In the genomic region with DNA sequence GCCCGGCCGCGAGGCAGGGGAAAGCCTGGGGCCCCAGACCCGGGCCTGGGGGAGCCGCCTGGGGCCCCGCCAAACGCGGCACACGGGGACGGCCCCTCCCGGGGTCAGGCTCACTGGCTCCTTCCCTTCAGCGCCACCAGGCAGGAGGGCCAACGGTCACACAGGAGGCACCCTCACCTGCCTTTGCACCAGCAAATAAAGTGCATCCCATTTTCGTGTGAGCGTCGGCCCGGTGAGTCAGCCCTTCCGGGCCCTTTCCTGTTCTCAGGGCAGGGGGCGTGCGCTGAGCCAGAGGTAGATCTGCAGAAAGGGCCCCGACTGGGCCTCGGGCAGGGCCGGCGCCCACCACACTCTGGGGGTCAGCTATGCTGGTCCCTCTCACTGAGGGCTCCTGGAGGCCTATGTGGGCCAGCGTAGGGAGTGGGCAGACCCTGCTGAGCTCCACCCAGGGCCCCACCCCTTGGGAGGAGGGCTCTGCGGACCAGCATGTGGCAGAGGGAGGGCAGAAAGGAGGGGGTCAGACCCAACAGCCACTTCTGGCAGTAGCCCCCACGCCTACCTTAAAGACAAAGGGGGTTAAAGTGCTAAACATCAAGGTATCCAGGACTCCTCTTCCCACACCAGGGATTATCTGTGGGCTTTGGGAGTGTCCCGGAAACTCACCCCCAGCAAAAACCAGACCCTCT, we compare ENCODE assay signal across 1 cellular context.
TF ChIP-seq lines count a peak whose summit lies in the region.

No MANE protein-coding gene starts in this region.

TF ChIP-seq in K562, 482 proteins besides CTCF, POLR2A, EP300 and RAD21 (continued from another document and continues in another):
- TF ChIP-seq, protein P1, sequence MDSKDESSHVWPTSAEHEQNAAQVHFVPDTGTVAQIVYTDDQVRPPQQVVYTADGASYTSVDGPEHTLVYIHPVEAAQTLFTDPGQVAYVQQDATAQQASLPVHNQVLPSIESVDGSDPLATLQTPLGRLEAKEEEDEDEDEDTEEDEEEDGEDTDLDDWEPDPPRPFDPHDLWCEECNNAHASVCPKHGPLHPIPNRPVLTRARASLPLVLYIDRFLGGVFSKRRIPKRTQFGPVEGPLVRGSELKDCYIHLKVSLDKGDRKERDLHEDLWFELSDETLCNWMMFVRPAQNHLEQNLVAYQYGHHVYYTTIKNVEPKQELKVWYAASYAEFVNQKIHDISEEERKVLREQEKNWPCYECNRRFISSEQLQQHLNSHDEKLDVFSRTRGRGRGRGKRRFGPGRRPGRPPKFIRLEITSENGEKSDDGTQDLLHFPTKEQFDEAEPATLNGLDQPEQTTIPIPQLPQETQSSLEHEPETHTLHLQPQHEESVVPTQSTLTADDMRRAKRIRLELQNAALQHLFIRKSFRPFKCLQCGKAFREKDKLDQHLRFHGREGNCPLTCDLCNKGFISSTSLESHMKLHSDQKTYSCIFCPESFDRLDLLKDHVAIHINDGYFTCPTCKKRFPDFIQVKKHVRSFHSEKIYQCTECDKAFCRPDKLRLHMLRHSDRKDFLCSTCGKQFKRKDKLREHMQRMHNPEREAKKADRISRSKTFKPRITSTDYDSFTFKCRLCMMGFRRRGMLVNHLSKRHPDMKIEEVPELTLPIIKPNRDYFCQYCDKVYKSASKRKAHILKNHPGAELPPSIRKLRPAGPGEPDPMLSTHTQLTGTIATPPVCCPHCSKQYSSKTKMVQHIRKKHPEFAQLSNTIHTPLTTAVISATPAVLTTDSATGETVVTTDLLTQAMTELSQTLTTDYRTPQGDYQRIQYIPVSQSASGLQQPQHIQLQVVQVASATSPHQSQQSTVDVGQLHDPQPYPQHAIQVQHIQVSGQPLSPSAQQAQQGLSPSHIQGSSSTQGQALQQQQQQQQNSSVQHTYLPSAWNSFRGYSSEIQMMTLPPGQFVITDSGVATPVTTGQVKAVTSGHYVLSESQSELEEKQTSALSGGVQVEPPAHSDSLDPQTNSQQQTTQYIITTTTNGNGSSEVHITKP (IDR thresholded peaks at IDR 0.05; ENCODE audit: partially characterized antibody): peak; percentile 44
- TF ChIP-seq NUFIP1 (IDR thresholded peaks at IDR 0.05; ENCODE audit: partially characterized antibody): no peak
- no peak for TF ChIP-seq STAT5A (IDR thresholded peaks at IDR 0.05; ENCODE audit: borderline replicate concordance, low read length)
- no peak for TF ChIP-seq TAL1 (IDR thresholded peaks at IDR 0.05)
- no peak for TF ChIP-seq NFRKB (IDR thresholded peaks at IDR 0.05; ENCODE audit: low read depth)
- TF ChIP-seq YBX1 (IDR thresholded peaks at IDR 0.05): no peak
- TF ChIP-seq LCOR (CRISPR knock-in tag; IDR thresholded peaks at IDR 0.05): peak; percentile 55; the same call in 1 of the 2 replicates
- 0 out of 2 replicates have a peak, but pooled peaks have one; percentile 18 for TF ChIP-seq ZNF12 (CRISPR knock-in tag; IDR thresholded peaks at IDR 0.05)
- TF ChIP-seq NFE2 (IDR thresholded peaks at IDR 0.05; ENCODE audit: low read depth): peak; percentile 45; the same call in 1 of the 2 replicates
- no peak for TF ChIP-seq ZNF77 (CRISPR knock-in tag; IDR thresholded peaks at IDR 0.05)
- no peak for TF ChIP-seq ZNF224 (CRISPR knock-in tag; IDR thresholded peaks at IDR 0.05)
- TF ChIP-seq, protein P2, sequence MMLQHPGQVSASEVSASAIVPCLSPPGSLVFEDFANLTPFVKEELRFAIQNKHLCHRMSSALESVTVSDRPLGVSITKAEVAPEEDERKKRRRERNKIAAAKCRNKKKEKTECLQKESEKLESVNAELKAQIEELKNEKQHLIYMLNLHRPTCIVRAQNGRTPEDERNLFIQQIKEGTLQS (IDR thresholded peaks at IDR 0.05): peak; percentile 73
- TF ChIP-seq, protein P2 (CRISPR knock-in tag; conservative IDR thresholded peaks at IDR 0.05): no peak
- TF ChIP-seq RBM14 (IDR thresholded peaks at IDR 0.05; ENCODE audit: borderline replicate concordance, insufficient read depth, low read depth, low read length): no peak
- TF ChIP-seq RBFOX2 (IDR thresholded peaks at IDR 0.05; ENCODE audit: low read depth, low read length): peak; percentile 61
- peak; percentile 14 for TF ChIP-seq TAF1 (IDR thresholded peaks at IDR 0.05; ENCODE audit: control insufficient read depth, extremely low read depth, insufficient read depth, low read length, severe bottlenecking)
- no peak for TF ChIP-seq FOXK2 (conservative IDR thresholded peaks at IDR 0.05 in 1 of 2, IDR thresholded peaks at IDR 0.05 in 1 of 2; ENCODE audit: low read depth in 2 of 2)
- no peak for TF ChIP-seq MAFF (IDR thresholded peaks at IDR 0.05; ENCODE audit: low read length)
- TF ChIP-seq ZNF232 (CRISPR knock-in tag; IDR thresholded peaks at IDR 0.05): no peak
- peak; percentile 25; the same call in 1 of the 2 replicates for TF ChIP-seq CBFB (CRISPR knock-in tag; IDR thresholded peaks at IDR 0.05)
- TF ChIP-seq, protein P3, sequence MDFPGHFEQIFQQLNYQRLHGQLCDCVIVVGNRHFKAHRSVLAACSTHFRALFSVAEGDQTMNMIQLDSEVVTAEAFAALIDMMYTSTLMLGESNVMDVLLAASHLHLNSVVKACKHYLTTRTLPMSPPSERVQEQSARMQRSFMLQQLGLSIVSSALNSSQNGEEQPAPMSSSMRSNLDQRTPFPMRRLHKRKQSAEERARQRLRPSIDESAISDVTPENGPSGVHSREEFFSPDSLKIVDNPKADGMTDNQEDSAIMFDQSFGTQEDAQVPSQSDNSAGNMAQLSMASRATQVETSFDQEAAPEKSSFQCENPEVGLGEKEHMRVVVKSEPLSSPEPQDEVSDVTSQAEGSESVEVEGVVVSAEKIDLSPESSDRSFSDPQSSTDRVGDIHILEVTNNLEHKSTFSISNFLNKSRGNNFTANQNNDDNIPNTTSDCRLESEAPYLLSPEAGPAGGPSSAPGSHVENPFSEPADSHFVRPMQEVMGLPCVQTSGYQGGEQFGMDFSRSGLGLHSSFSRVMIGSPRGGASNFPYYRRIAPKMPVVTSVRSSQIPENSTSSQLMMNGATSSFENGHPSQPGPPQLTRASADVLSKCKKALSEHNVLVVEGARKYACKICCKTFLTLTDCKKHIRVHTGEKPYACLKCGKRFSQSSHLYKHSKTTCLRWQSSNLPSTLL (IDR thresholded peaks at IDR 0.05): no peak
- TF ChIP-seq ZNF124 (CRISPR knock-in tag; IDR thresholded peaks at IDR 0.05): no peak
- TF ChIP-seq ZNF316 (IDR thresholded peaks at IDR 0.05): 0 out of 2 replicates have a peak, but pooled peaks have one; percentile 9
- peak; percentile 66; the same call in 1 of the 2 replicates for TF ChIP-seq PHF8 (IDR thresholded peaks at IDR 0.05; ENCODE audit: borderline replicate concordance, low read length)
- TF ChIP-seq, protein P4, sequence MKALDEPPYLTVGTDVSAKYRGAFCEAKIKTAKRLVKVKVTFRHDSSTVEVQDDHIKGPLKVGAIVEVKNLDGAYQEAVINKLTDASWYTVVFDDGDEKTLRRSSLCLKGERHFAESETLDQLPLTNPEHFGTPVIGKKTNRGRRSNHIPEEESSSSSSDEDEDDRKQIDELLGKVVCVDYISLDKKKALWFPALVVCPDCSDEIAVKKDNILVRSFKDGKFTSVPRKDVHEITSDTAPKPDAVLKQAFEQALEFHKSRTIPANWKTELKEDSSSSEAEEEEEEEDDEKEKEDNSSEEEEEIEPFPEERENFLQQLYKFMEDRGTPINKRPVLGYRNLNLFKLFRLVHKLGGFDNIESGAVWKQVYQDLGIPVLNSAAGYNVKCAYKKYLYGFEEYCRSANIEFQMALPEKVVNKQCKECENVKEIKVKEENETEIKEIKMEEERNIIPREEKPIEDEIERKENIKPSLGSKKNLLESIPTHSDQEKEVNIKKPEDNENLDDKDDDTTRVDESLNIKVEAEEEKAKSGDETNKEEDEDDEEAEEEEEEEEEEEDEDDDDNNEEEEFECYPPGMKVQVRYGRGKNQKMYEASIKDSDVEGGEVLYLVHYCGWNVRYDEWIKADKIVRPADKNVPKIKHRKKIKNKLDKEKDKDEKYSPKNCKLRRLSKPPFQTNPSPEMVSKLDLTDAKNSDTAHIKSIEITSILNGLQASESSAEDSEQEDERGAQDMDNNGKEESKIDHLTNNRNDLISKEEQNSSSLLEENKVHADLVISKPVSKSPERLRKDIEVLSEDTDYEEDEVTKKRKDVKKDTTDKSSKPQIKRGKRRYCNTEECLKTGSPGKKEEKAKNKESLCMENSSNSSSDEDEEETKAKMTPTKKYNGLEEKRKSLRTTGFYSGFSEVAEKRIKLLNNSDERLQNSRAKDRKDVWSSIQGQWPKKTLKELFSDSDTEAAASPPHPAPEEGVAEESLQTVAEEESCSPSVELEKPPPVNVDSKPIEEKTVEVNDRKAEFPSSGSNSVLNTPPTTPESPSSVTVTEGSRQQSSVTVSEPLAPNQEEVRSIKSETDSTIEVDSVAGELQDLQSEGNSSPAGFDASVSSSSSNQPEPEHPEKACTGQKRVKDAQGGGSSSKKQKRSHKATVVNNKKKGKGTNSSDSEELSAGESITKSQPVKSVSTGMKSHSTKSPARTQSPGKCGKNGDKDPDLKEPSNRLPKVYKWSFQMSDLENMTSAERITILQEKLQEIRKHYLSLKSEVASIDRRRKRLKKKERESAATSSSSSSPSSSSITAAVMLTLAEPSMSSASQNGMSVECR (CRISPR knock-in tag; IDR thresholded peaks at IDR 0.05): peak; percentile 40; the same call in 1 of the 2 replicates
- no peak for TF ChIP-seq ZC3H11A (IDR thresholded peaks at IDR 0.05; ENCODE audit: low read depth, low read length)
- no peak for TF ChIP-seq U2AF1 (optimal IDR thresholded peaks at IDR 0.05; ENCODE audit: low read depth, low read length)
- peak in 1 of 3 experiments; percentile 23 for TF ChIP-seq YY1 (IDR thresholded peaks at IDR 0.05; ENCODE audit: borderline replicate concordance in 1 of 3, control insufficient read depth in 1 of 3, extremely low read depth in 1 of 3, insufficient read depth in 3 of 3, insufficient read length in 1 of 3, insufficient replicate concordance in 2 of 3, low read depth in 1 of 3, low read length in 2 of 3)
- TF ChIP-seq ZNF76 (CRISPR knock-in tag; IDR thresholded peaks at IDR 0.05; ENCODE audit: borderline replicate concordance): no peak
- TF ChIP-seq TBP (optimal IDR thresholded peaks at IDR 0.05; ENCODE audit: low read depth, low read length): peak; percentile 50
- TF ChIP-seq SMAD3 (CRISPR knock-in tag; conservative IDR thresholded peaks at IDR 0.05): no peak
- TF ChIP-seq, protein P5, sequence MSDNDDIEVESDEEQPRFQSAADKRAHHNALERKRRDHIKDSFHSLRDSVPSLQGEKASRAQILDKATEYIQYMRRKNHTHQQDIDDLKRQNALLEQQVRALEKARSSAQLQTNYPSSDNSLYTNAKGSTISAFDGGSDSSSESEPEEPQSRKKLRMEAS (CRISPR knock-in tag; IDR thresholded peaks at IDR 0.05): peak; percentile 50
- peak; percentile 44 for TF ChIP-seq POLR2B (IDR thresholded peaks at IDR 0.05; ENCODE audit: low read depth, partially characterized antibody)
- TF ChIP-seq CBX8 (IDR thresholded peaks at IDR 0.05; ENCODE audit: borderline replicate concordance, extremely low read depth, low read depth, low read length, poor library complexity, severe bottlenecking): no peak
- no peak for TF ChIP-seq HMGN3 (IDR thresholded peaks at IDR 0.05; ENCODE audit: borderline replicate concordance, extremely low read depth, insufficient read length, low read depth, low read length)
- TF ChIP-seq MECOM (CRISPR knock-in tag; IDR thresholded peaks at IDR 0.05): no peak
- no peak for TF ChIP-seq RBM22 (IDR thresholded peaks at IDR 0.05; ENCODE audit: low read depth, low read length, poor library complexity, severe bottlenecking)
- no peak for TF ChIP-seq FOXP1 (CRISPR knock-in tag; IDR thresholded peaks at IDR 0.05)
- TF ChIP-seq, protein P6, sequence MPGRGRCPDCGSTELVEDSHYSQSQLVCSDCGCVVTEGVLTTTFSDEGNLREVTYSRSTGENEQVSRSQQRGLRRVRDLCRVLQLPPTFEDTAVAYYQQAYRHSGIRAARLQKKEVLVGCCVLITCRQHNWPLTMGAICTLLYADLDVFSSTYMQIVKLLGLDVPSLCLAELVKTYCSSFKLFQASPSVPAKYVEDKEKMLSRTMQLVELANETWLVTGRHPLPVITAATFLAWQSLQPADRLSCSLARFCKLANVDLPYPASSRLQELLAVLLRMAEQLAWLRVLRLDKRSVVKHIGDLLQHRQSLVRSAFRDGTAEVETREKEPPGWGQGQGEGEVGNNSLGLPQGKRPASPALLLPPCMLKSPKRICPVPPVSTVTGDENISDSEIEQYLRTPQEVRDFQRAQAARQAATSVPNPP (IDR thresholded peaks at IDR 0.05; ENCODE audit: borderline replicate concordance, insufficient read depth, insufficient read length): no peak
- peak; percentile 70 for TF ChIP-seq SAP30 (IDR thresholded peaks at IDR 0.05; ENCODE audit: borderline replicate concordance, insufficient read depth, low read depth, low read length, poor library complexity, severe bottlenecking)
- TF ChIP-seq TRIM24 (IDR thresholded peaks at IDR 0.05): no peak
- peak; percentile 61; the same call in 1 of the 2 replicates for TF ChIP-seq ZBTB17 (CRISPR knock-in tag; IDR thresholded peaks at IDR 0.05)
- no peak for TF ChIP-seq NR4A1 (CRISPR knock-in tag; IDR thresholded peaks at IDR 0.05)
- no peak for TF ChIP-seq NR4A1 (tag; IDR thresholded peaks at IDR 0.05)
- 0 out of 2 replicates have a peak, but pooled peaks have one; percentile 10 for TF ChIP-seq ATF7 (IDR thresholded peaks at IDR 0.05)
